ENCODE assay signal across 12 cellular contexts in the genomic region with DNA sequence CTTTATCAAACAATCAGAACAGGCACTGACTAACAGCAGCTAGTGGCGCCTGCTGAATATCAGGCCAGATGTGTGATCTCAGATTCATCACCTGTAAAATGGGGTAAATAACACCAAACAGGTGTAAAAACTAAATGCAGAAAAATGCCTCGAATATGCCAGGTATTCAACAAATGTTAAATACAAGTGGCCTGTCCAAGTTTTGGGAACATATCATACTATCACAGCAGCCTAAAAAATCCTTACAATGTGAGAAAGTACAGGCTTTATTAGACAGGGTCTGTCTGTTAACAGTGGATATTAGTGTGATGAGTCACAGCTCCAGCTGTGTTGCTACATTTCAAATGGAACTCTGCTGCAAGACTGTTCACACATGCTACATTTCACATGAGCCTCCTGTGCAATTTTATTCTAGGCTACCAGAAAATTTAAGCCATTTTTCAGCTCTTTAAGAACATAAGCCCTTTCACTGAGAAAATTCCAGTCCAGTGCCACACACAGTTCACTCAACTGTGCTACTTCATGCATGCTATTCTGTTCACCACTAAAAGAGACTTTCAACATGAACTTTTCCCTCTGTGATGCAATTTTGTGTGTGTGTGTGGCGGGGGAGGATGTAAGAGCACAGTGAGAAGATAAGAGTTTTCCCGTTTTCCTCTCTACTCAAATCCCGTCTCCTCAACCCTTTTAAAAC. TPM values are rescaled to one million over a fixed set of nuclear protein-coding genes. Genes with fewer than 3 reads are reported as not detected.
DNase-seq lines count a peak whose midpoint lies in the region; ATAC-seq and TF ChIP-seq lines count a peak whose summit lies in the region.
"Had no signal": no experiment of that assay in that cellular context is flagged by ENCODE, and none has a peak within 500 bp of the region (broad histone marks: within the 10 kb centered on the region; RNA-seq: fewer than 3 reads in every experiment).

No MANE protein-coding gene starts in this region.

- peaks cover 4% of the 10 kb centered on the region for H3K36me3 ChIP-seq in BJ (ENCODE audit: control insufficient read depth, insufficient read depth, low read length)

- H3K4me3 ChIP-seq in BJ (ENCODE audit: low read depth, low read length), result no peak overlapping the region
- H3K4me3 ChIP-seq: coronary artery, thoracic aorta had no signal

- no peak for TF ChIP-seq CTCF in BJ (IDR thresholded peaks at IDR 0.05; ENCODE audit: insufficient read depth, low read depth, low read length)

- ATAC-seq in HG02840 (IDR thresholded peaks at IDR 0.05; ENCODE audit: low FRiP score, unreplicated experiment) (no peak), GM18858 (IDR thresholded peaks at IDR 0.05; ENCODE audit: unreplicated experiment) (no peak)

- DNase-seq in BJ (ENCODE audit: low read depth) (peak; percentile 69), NCI-H460 (ENCODE audit: extremely low read depth, low read depth) (peak; percentile 54), fibroblast of gingiva (ENCODE audit: low read depth) (peak; percentile 81), non-pigmented ciliary epithelial cell (ENCODE audit: low read depth) (peak; percentile 89)
- DNase-seq in activated CD4-positive, alpha-beta T cell treated with anti-CD3 and anti-CD28 coated beads, Interleukin-2, amount 50 U/mL, for 48 hours, result no peak
- no peak for DNase-seq in stimulated activated naive CD4-positive, alpha-beta T cell treated with Interleukin-2 at 50 U/mL for 16 hours (lab: John Stamatoyannopoulos, UW)
- DNase-seq: activated CD4-positive, CD25-positive, alpha-beta regulatory T cell; NCI-H146 had no signal

- CTCF ChIA-PET in BJ (lab: Yijun Ruan, JAX), result interaction anchor here (0.7 to 1.1 kb wide), 3 partner anchors 189 to 268 kb away, joined by 3 read pairs; no protein-coding TSS in a partner anchor

- no peaks in the 10 kb centered on the region for H3K27me3 ChIP-seq in BJ (ENCODE audit: control insufficient read depth, insufficient read depth, low read length)

- POLR2A ChIA-PET in BJ (lab: Charles Lee), result no interaction called here

RNA-seq across cellular contexts. Expression of a gene that starts 56.7 kb away (rescaled TPM):
- 76.0 and 105 TPM in 2 replicates for polyA plus RNA-seq in BJ (2011; rRNA removed)
- 103 and 106 TPM in 2 replicates for polyA minus RNA-seq in BJ (2011; rRNA and poly(A)+ RNA removed)
- total RNA-seq in NCI-H460 (2014; rRNA removed; shearing (Covaris generic)), result 16.2 and 16.3 TPM in 2 replicates
- 10.1 and 12.5 TPM in 2 replicates for polyA plus RNA-seq in NCI-H460 (2014; cell fraction: nucleus; rRNA removed)

Comparison
In these comparisons a context has a peak if more than half of its experiments do, and no peak if none do; other contexts are left out.
1. DNase-seq: peak in BJ (single experiment), NCI-H460 (single experiment), fibroblast of gingiva (single experiment) and non-pigmented ciliary epithelial cell (single experiment); none in activated CD4-positive, alpha-beta T cell treated with anti-CD3 and anti-CD28 coated beads, Interleukin-2, amount 50 U/mL, for 48 hours (0 of 2) and stimulated activated naive CD4-positive, alpha-beta T cell treated with Interleukin-2 at 50 U/mL for 16 hours (single experiment).